ENCODE assay signal across 18 cellular contexts in the genomic region with DNA sequence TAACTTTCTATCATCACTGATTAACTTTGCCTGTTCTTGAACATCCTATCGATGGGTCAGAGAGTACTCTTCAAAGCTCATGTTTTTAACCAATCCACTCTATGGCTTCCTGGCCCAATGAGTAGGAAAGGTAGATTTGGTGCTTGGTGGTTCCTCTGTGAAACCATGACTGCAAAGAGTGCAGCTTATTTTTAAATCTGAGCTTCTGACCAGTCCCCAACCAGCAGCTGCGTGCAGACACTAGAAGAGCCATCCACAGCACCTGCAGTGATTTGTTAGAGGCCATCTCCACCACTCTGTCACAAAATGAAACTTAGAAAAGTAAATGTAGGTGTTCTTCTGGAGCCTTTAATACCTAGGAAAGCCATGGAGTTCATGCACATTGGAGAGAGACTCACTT.
DNase-seq lines count a peak whose midpoint lies in the region; ATAC-seq and TF ChIP-seq lines count a peak whose summit lies in the region.
"Had no signal": no experiment of that assay in that cellular context is flagged by ENCODE, and none has a peak within 500 bp of the region (broad histone marks: within the 10 kb centered on the region; RNA-seq: fewer than 3 reads in every experiment).

No MANE protein-coding gene starts in this region.

- H3K27me3 ChIP-seq in mesendoderm (ENCODE audit: insufficient read depth, low read length, poor library complexity) (no peaks in the 10 kb centered on the region), uterus (no peaks in the 10 kb centered on the region)
- H3K27me3 ChIP-seq: BLaER1 treated with 17β-estradiol and CSF1 and Interleukin-3, amounts not matched to agents 10 nM and 100 nM had no signal

- peaks cover 13% of the 10 kb centered on the region for H3K4me1 ChIP-seq in mesendoderm (ENCODE audit: control insufficient read depth, low read depth, low read length)
- no peaks in the 10 kb centered on the region for H3K4me1 ChIP-seq in uterus
- H3K4me1 ChIP-seq: BLaER1 treated with 17β-estradiol and CSF1 and Interleukin-3, amounts not matched to agents 10 nM and 100 nM had no signal

- no peak overlapping the region for H2BK5ac ChIP-seq in mesendoderm (ENCODE audit: low read length)

- H2AK5ac ChIP-seq in mesendoderm (ENCODE audit: low read length) = no peak overlapping the region

- no peak for TF ChIP-seq CTCF in uterus (IDR thresholded peaks at IDR 0.05)

- H4K5ac ChIP-seq in mesendoderm (ENCODE audit: low read length) = no peak overlapping the region

- no peak overlapping the region for H3K4ac ChIP-seq in mesendoderm (ENCODE audit: low read depth, low read length)

- H3K4me3 ChIP-seq in mesendoderm (ENCODE audit: low read length) = no peak overlapping the region
- no peak overlapping the region for H3K4me3 ChIP-seq in uterus
- H3K4me3 ChIP-seq: BLaER1 treated with 17β-estradiol and CSF1 and Interleukin-3, amounts not matched to agents 10 nM and 100 nM; GM12878 had no signal

- H3K79me2 ChIP-seq in mesendoderm (ENCODE audit: control insufficient read depth, insufficient read depth, low read length) = no peaks in the 10 kb centered on the region

- ATAC-seq in GM18868 (IDR thresholded peaks at IDR 0.05; ENCODE audit: unreplicated experiment) (peak; percentile 76), HG02852 (IDR thresholded peaks at IDR 0.05; ENCODE audit: unreplicated experiment) (peak; percentile 82), HG03432 (IDR thresholded peaks at IDR 0.05; ENCODE audit: unreplicated experiment) (peak; percentile 54)
- ATAC-seq: CD8-positive, alpha-beta T cell; GM12878; T-cell had no signal

- no peak overlapping the region for H2BK15ac ChIP-seq in mesendoderm (replicated peaks; ENCODE audit: low read depth)

- H3K9me3 ChIP-seq in uterus = no peaks in the 10 kb centered on the region
- H3K9me3 ChIP-seq: BLaER1 treated with 17β-estradiol and CSF1 and Interleukin-3, amounts not matched to agents 10 nM and 100 nM; SK-N-SH had no signal

- H3K27ac ChIP-seq in mesendoderm (ENCODE audit: low read depth, low read length) (no peak overlapping the region), uterus (no peak overlapping the region)
- H3K27ac ChIP-seq: BLaER1 treated with 17β-estradiol and CSF1 and Interleukin-3, amounts not matched to agents 10 nM and 100 nM had no signal

- H3K36me3 ChIP-seq in mesendoderm (ENCODE audit: control insufficient read depth, insufficient read depth, low read length) (no peaks in the 10 kb centered on the region), uterus (no peaks in the 10 kb centered on the region)

- no peaks in the 10 kb centered on the region for H3K79me1 ChIP-seq in mesendoderm (ENCODE audit: low read length)

- no CpG with 5 or more reads among the region's 2 CpGs for WGBS in mesendoderm (ENCODE audit: extremely low coverage, insufficient coverage, low lambda C conversion rate)

- no peak overlapping the region for H3K18ac ChIP-seq in mesendoderm (ENCODE audit: low read length)

- no peak overlapping the region for H3K23ac ChIP-seq in mesendoderm (ENCODE audit: low read length)

- H3K56ac ChIP-seq in mesendoderm (ENCODE audit: low read length) = no peak overlapping the region

- DNase-seq in mesendoderm (no peak), uterus (no peak), GOT3 (lab: John Stamatoyannopoulos, UW) (no peak), NCI-H510A treated with DMSO at 0.1 percent for 48 hours (lab: John Stamatoyannopoulos, UW) (no peak)
- DNase-seq: Calu3; CD8-positive, alpha-beta T cell; GF-D8; NCI-H1092 treated with DMSO at 0.1 percent for 48 hours; NCI-H2081; NCI-H748 treated with DMSO at 0.1 percent for 48 hours; SHP77; SK-N-SH; T-cell had no signal

- intact Hi-C loops in uterus (cut with DNase I; ENCODE audit: low total_unique reads) = no loop called here

- H3K9ac ChIP-seq in mesendoderm (ENCODE audit: low read length) = no peak overlapping the region
- H3K9ac ChIP-seq: BLaER1 treated with 17β-estradiol and CSF1 and Interleukin-3, amounts not matched to agents 10 nM and 100 nM; SK-N-SH had no signal

- no peak overlapping the region for H3K4me2 ChIP-seq in mesendoderm (ENCODE audit: low read length)
- H3K4me2 ChIP-seq: BLaER1 treated with 17β-estradiol and CSF1 and Interleukin-3, amounts not matched to agents 10 nM and 100 nM; SK-N-SH had no signal

- H2BK120ac ChIP-seq in mesendoderm (ENCODE audit: low read depth, low read length) = peak overlapping the region; percentile 21

- H4K8ac ChIP-seq in mesendoderm (ENCODE audit: low read depth, low read length) = no peak overlapping the region

- no peak for TF ChIP-seq POLR2A in uterus (IDR thresholded peaks at IDR 0.05)
